Comparison of ENCODE assay signal across 8 cellular contexts in the genomic region with DNA sequence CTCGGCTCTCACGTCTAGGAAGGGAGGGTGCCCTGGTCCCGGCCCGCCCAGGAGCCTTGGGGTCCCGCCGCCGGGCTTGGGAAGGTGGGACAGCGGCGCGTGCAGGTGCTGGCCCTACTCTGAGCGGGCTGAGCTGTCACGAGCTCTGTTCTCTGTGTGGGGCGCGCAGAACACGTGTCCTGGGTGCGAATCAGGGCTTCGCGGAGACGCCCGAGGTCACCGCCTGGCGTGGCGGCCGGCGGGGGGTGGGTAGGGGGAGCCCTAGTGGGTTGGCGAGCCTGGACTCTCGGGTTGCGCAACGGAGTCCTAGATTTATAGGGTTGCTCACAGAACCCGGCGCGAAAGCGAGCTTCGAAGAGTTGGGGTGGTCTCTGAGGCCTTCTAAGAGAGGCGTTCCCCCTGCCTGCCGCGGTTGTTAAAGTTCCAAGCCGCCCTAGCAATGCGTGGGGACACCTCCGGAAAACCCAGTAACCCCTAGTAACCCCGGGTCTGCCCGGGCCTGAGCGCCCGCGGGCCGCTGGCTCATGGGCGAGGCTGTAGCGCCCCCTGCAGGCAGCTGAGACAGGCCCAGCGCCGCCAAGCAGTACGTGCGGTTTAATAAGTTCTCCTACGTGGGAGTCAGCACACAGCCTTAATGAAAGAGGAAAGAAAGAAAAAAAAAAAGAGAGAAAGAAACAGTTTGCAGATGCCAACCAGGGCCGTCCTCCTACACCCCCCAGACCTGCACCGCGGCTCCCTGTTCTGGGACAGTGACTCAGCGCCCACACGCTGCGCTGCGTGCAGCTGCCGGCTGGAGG. TPM values are rescaled to one million over a fixed set of nuclear protein-coding genes. Genes with fewer than 3 reads are reported as not detected.
DNase-seq lines count a peak whose midpoint lies in the region; ATAC-seq and TF ChIP-seq lines count a peak whose summit lies in the region.

No MANE protein-coding gene starts in this region.

- peak; percentile 89 for TF ChIP-seq CTCF in lung (IDR thresholded peaks at IDR 0.05; ENCODE audit: control extremely low read depth, extremely low read depth)

- no peaks in the 10 kb centered on the region for H3K36me3 ChIP-seq in lung (ENCODE audit: control insufficient read depth in 2 of 2, insufficient read depth in 2 of 2, low read length in 2 of 2)

- H3K27me3 ChIP-seq in lung (ENCODE audit: control insufficient read depth, insufficient read depth): no peaks in the 10 kb centered on the region

- H3K27ac ChIP-seq in lung (ENCODE audit: low read depth in 1 of 2, low read length in 1 of 2): peak overlapping the region; percentile 40 to 86

- peak overlapping the region; percentile 29 for H3K4me3 ChIP-seq in lung

- peaks cover 6 to 11% of the 10 kb centered on the region in 2 donors for H3K4me1 ChIP-seq in lung (ENCODE audit: control insufficient read depth in 2 of 2, insufficient read depth in 2 of 2, low read length in 2 of 2)

- no peaks in the 10 kb centered on the region for H3K9me3 ChIP-seq in lung (ENCODE audit: control insufficient read depth in 2 of 2, insufficient read depth in 1 of 2, low read length in 1 of 2)

- ATAC-seq in GM18519 (IDR thresholded peaks at IDR 0.05; ENCODE audit: low FRiP score, unreplicated experiment): peak; percentile 43
- peak; percentile 57 for ATAC-seq in HG03066 (IDR thresholded peaks at IDR 0.05; ENCODE audit: low read depth, unreplicated experiment)
- peak; percentile 53 for ATAC-seq in lung (ENCODE audit: insufficient read depth, low FRiP score)

- DNase-seq in AG08396 (ENCODE audit: low spot score) (peak; percentile 86), NCI-H526 treated with DMSO at 0.1 percent for 48 hours (lab: John Stamatoyannopoulos, UW) (peak; percentile 76), ecto neural progenitor cell (ENCODE audit: low spot score) (peak; percentile 85), lung (ENCODE audit: low spot score) (peak; percentile 75)
- DNase-seq in activated CD4-positive, alpha-beta T cell treated with anti-CD3 and anti-CD28 coated beads, Interleukin-2, amount 50 U/mL, for 48 hours: peak; percentile 84 to 88
- peak; percentile 59 to 83 (median 64) for DNase-seq in stimulated activated CD4-positive, alpha-beta T cell treated with anti-CD3 and anti-CD28 coated beads, TNF-alpha, amount 100 ng/mL, for 24 hours (ENCODE audit: low read depth in 3 of 3)

- WGBS in lung, 2 donors: 1% methylated on average over 60 to 61 of the region's 61 CpGs

RNA-seq across cellular contexts. Expression of a gene that starts 2.7 kb away (rescaled TPM):
- 10 to 100 TPM; 43.6 to 45.9 TPM for total RNA-seq in lung
- 100 to 1,000 TPM in 1 of 2 donors, 10 to 100 TPM in 1; 16.2 to 349 TPM for polyA plus RNA-seq in lung

RNA-seq across cellular contexts. Expression of a gene that starts 13.6 kb away (rescaled TPM):
- total RNA-seq in lung: 100 to 1,000 TPM in 1 of 2 donors, 10 to 100 TPM in 1; 32.3 to 104 TPM
- polyA plus RNA-seq in lung: 10 to 100 TPM in 1 of 2 donors, 1 to 10 TPM in 1; 4.4 to 17.4 TPM

Comparison
In these comparisons a context has a peak if more than half of its experiments do, and no peak if none do; other contexts are left out.
1. Peak in every context shown above with its lines: DNase-seq, ATAC-seq, H3K4me3 ChIP-seq and H3K27ac ChIP-seq.